Comparison of ENCODE assay signal across 8 cellular contexts in genomic region chr2:178478442-178479274, GRCh38. TPM values are rescaled to one million over a fixed set of nuclear protein-coding genes. Genes with fewer than 3 reads are reported as not detected.
DNase-seq lines count a peak whose midpoint lies in the region; ATAC-seq lines count a peak whose summit lies in the region.

TSS of gene FKBP7 (minus strand) at chr2:178478600. CDS start at chr2:178478499, 101 bp downstream.

- peak within 1 kb of the TSS; percentile 59 for H3K23ac ChIP-seq in mesendoderm (ENCODE audit: low read length)

- DNase-seq in CMK (ENCODE audit: low read depth) (peak; percentile 48), HT-29 (ENCODE audit: low spot score) (peak; percentile 76), NOMO-1 (lab: John Stamatoyannopoulos, UW; ENCODE audit: unreplicated experiment in 2 of 2) (peak; percentile 52 to 75), mesendoderm (peak; percentile 89)
- DNase-seq in activated CD8-positive, alpha-beta memory T cell treated with anti-CD3 and anti-CD28 coated beads for 48 hours (ENCODE audit: low read depth in 2 of 3, low spot score in 2 of 3), result peak; percentile 52 to 58 (median 54)
- peak; percentile 65 for DNase-seq in stimulated activated CD8-positive, alpha-beta memory T cell treated with anti-CD3 and anti-CD28 coated beads, Interleukin-15, amount 100 ng/mL, for 1 hour (ENCODE audit: low read depth)

- H2BK120ac ChIP-seq in mesendoderm (ENCODE audit: low read depth, low read length), result no peak within 1 kb of the TSS

- no peak within 1 kb of the TSS for H4K5ac ChIP-seq in mesendoderm (ENCODE audit: low read length)

- H3K56ac ChIP-seq in mesendoderm (ENCODE audit: low read length), result peak within 1 kb of the TSS; percentile 97

- H3K9me3 ChIP-seq in endocrine pancreas (ENCODE audit: control insufficient read depth, low read length), result no peaks in the 10 kb centered on the region

- WGBS in mesendoderm (ENCODE audit: extremely low coverage, insufficient coverage, low lambda C conversion rate), result no CpG with 5 or more reads among the region's 56 CpGs

- peaks cover 5% of the 10 kb centered on the region for H3K79me1 ChIP-seq in mesendoderm (ENCODE audit: low read length)

- H2AK5ac ChIP-seq in mesendoderm (ENCODE audit: low read length), result no peak within 1 kb of the TSS

- H2BK15ac ChIP-seq in mesendoderm (replicated peaks; ENCODE audit: low read depth), result no peak within 1 kb of the TSS

- H3K4me3 ChIP-seq in endocrine pancreas (ENCODE audit: control insufficient read depth, insufficient read depth, low read length) (peak within 1 kb of the TSS; percentile 93), mesendoderm (ENCODE audit: low read length) (peak within 1 kb of the TSS; percentile 79)

- H3K4ac ChIP-seq in mesendoderm (ENCODE audit: low read depth, low read length), result peak within 1 kb of the TSS; percentile 60

- H3K36me3 ChIP-seq in endocrine pancreas (ENCODE audit: control insufficient read depth, insufficient read depth, low read length), result no peaks in the 10 kb centered on the region
- no peaks in the 10 kb centered on the region for H3K36me3 ChIP-seq in mesendoderm (ENCODE audit: control insufficient read depth, insufficient read depth, low read length)

- peak; percentile 45 for ATAC-seq in GM19463 (IDR thresholded peaks at IDR 0.05; ENCODE audit: unreplicated experiment)

- peak within 1 kb of the TSS; percentile 60 for H3K27ac ChIP-seq in mesendoderm (ENCODE audit: low read depth, low read length)

- H4K8ac ChIP-seq in mesendoderm (ENCODE audit: low read depth, low read length), result no peak within 1 kb of the TSS

- peaks cover 9% of the 10 kb centered on the region for H3K4me1 ChIP-seq in endocrine pancreas (ENCODE audit: control insufficient read depth, insufficient read depth, low read length)
- no peaks in the 10 kb centered on the region for H3K4me1 ChIP-seq in mesendoderm (ENCODE audit: control insufficient read depth, low read depth, low read length)

- H3K27me3 ChIP-seq in endocrine pancreas (ENCODE audit: control insufficient read depth, insufficient read depth, low read length) (no peaks in the 10 kb centered on the region), mesendoderm (ENCODE audit: insufficient read depth, low read length, poor library complexity) (no peaks in the 10 kb centered on the region)

- H3K4me2 ChIP-seq in mesendoderm (ENCODE audit: low read length), result peak within 1 kb of the TSS; percentile 94

- H2BK5ac ChIP-seq in mesendoderm (ENCODE audit: low read length), result peak within 1 kb of the TSS; percentile 54

- H3K9ac ChIP-seq in endocrine pancreas (ENCODE audit: control insufficient read depth, insufficient read depth, low read length) (peak within 1 kb of the TSS; percentile 96), mesendoderm (ENCODE audit: low read length) (peak within 1 kb of the TSS; percentile 92)

- H3K18ac ChIP-seq in mesendoderm (ENCODE audit: low read length), result peak within 1 kb of the TSS; percentile 15

- H3K79me2 ChIP-seq in mesendoderm (ENCODE audit: control insufficient read depth, insufficient read depth, low read length), result peaks cover 2% of the 10 kb centered on the region

RNA-seq across cellular contexts. Expression of gene FKBP7, which starts in this region (rescaled TPM):
- total RNA-seq in HT-29 (2014; rRNA removed; shearing (Covaris generic)), result 0.03 and 0.55 TPM in 2 replicates
- polyA plus RNA-seq in mesendoderm (2013, experiment 1 of 2), result 5.2 TPM
- polyA plus RNA-seq in mesendoderm (2013, experiment 2 of 2), result 4.7 TPM

Comparison
In these comparisons a context has a peak if more than half of its experiments do, and no peak if none do; other contexts are left out.
1. Peak in every context shown above with its lines: DNase-seq, ATAC-seq, H3K4me3 ChIP-seq and H3K27ac ChIP-seq.
2. Peak in DNase-seq in HT-29; RNA of the gene not detected or under 1 TPM.